In genomic region chr4:4820264-4820663, GRCh38 we compare ENCODE assay signal across 20 cellular contexts. TPM values are rescaled to one million over a fixed set of nuclear protein-coding genes. Genes with fewer than 3 reads are reported as not detected.
A peak's percentile ranks its signal among the peaks of the same experiment; 100 is the strongest.
DNase-seq lines count a peak whose midpoint lies in the region; ATAC-seq and TF ChIP-seq lines count a peak whose summit lies in the region.
"Had no signal": no experiment of that assay in that cellular context is flagged by ENCODE, and none has a peak within 500 bp of the region (broad histone marks: within the 10 kb centered on the region; RNA-seq: fewer than 3 reads in every experiment).

No MANE protein-coding gene starts in this region.

- H3K36me3 Mint-ChIP-seq in progenitor cell of endocrine pancreas (ENCODE audit: insufficient read depth), result no peaks in the 10 kb centered on the region
- peaks cover 2% of the 10 kb centered on the region for H3K36me3 Mint-ChIP-seq in activated CD4-positive, alpha-beta T cell treated with anti-CD3 and anti-CD28 coated beads for 36 hours (ENCODE audit: low read depth)
- H3K36me3 Mint-ChIP-seq: activated naive CD4-positive, alpha-beta T cell treated with anti-CD3 and anti-CD28 coated beads, Interleukin-2, amount 50 U/mL, for 24 hours; CD4-positive, alpha-beta memory T cell had no signal

- H3K4me3 Mint-ChIP-seq in progenitor cell of endocrine pancreas (ENCODE audit: low read depth), result no peak overlapping the region
- H3K4me3 Mint-ChIP-seq in activated CD4-positive, alpha-beta T cell treated with anti-CD3 and anti-CD28 coated beads for 36 hours, result no peak overlapping the region
- H3K4me3 Mint-ChIP-seq: activated CD4-positive, alpha-beta memory T cell treated with anti-CD3 and anti-CD28 coated beads, Interleukin-2, amount 10 ng/mL, durations not matched to agents 7 days and 5 days; activated naive CD4-positive, alpha-beta T cell treated with anti-CD3 and anti-CD28 coated beads, Interleukin-2, amount 50 U/mL, for 24 hours; CD4-positive, alpha-beta memory T cell; memory B cell; stimulated activated naive CD8-positive, alpha-beta T cell treated with anti-CD3 and anti-CD28 coated beads, Interleukin-15, Interleukin-2, amounts not matched to agents 100 ng/mL and 50 ng/mL, for 24 hours; T-helper 17 cell; WTC11 had no signal

- CTCF ChIA-PET in activated CD4-positive, alpha-beta T cell treated with anti-CD3 and anti-CD28 coated beads for 36 hours (lab: Charles Lee), result interaction anchor here (0.9 kb wide), 1 partner anchor 12 kb away, joined by 3 read pairs; no protein-coding TSS in a partner anchor

- H3K27ac Mint-ChIP-seq in progenitor cell of endocrine pancreas, result no peak overlapping the region
- H3K27ac Mint-ChIP-seq in activated CD4-positive, alpha-beta T cell treated with anti-CD3 and anti-CD28 coated beads for 36 hours, result no peak overlapping the region
- H3K27ac Mint-ChIP-seq: activated CD4-positive, alpha-beta memory T cell treated with anti-CD3 and anti-CD28 coated beads, Interleukin-2, amount 10 ng/mL, durations not matched to agents 7 days and 5 days; activated naive CD4-positive, alpha-beta T cell treated with anti-CD3 and anti-CD28 coated beads, Interleukin-2, amount 50 U/mL, for 24 hours; CD4-positive, alpha-beta memory T cell; memory B cell; stimulated activated naive CD8-positive, alpha-beta T cell treated with anti-CD3 and anti-CD28 coated beads, Interleukin-15, Interleukin-2, amounts not matched to agents 100 ng/mL and 50 ng/mL, for 24 hours; T-helper 17 cell; WTC11 had no signal

- peaks cover 9% of the 10 kb centered on the region for H3K9me3 Mint-ChIP-seq in progenitor cell of endocrine pancreas (ENCODE audit: low read depth)
- peaks cover 29% of the 10 kb centered on the region for H3K9me3 Mint-ChIP-seq in activated CD4-positive, alpha-beta T cell treated with anti-CD3 and anti-CD28 coated beads for 36 hours (ENCODE audit: low read depth)

- H3K27me3 Mint-ChIP-seq in progenitor cell of endocrine pancreas, result peaks cover 11% of the 10 kb centered on the region
- H3K27me3 Mint-ChIP-seq in activated CD4-positive, alpha-beta T cell treated with anti-CD3 and anti-CD28 coated beads for 36 hours, result peaks cover 7% of the 10 kb centered on the region
- H3K27me3 Mint-ChIP-seq: activated naive CD4-positive, alpha-beta T cell treated with anti-CD3 and anti-CD28 coated beads, Interleukin-2, amount 50 U/mL, for 24 hours; memory B cell; stimulated activated naive CD8-positive, alpha-beta T cell treated with anti-CD3 and anti-CD28 coated beads, Interleukin-15, Interleukin-2, amounts not matched to agents 100 ng/mL and 50 ng/mL, for 24 hours; T-helper 17 cell had no signal

- no peak for TF ChIP-seq CTCF in progenitor cell of endocrine pancreas (IDR thresholded peaks at IDR 0.05; ENCODE audit: unreplicated experiment)

- no peak for ATAC-seq in activated CD4-positive, alpha-beta T cell treated with anti-CD3 and anti-CD28 coated beads for 36 hours
- ATAC-seq: T-helper 17 cell, WTC11 had no signal

- no peaks in the 10 kb centered on the region for H3K4me1 Mint-ChIP-seq in progenitor cell of endocrine pancreas (ENCODE audit: low read depth)
- no peaks in the 10 kb centered on the region for H3K4me1 Mint-ChIP-seq in activated CD4-positive, alpha-beta T cell treated with anti-CD3 and anti-CD28 coated beads for 36 hours
- H3K4me1 Mint-ChIP-seq: activated CD4-positive, alpha-beta memory T cell treated with anti-CD3 and anti-CD28 coated beads, Interleukin-2, amount 10 ng/mL, durations not matched to agents 7 days and 5 days; activated naive CD4-positive, alpha-beta T cell treated with anti-CD3 and anti-CD28 coated beads, Interleukin-2, amount 50 U/mL, for 24 hours; CD4-positive, alpha-beta memory T cell; memory B cell; T-helper 17 cell; WTC11 had no signal

- DNase-seq in ELF-1 (ENCODE audit: low read depth, low spot score) (peak; percentile 44), amygdala (lab: John Stamatoyannopoulos, UW) (peak in 52 of 56 donors; percentile 26 to 93 (median 73)), head of caudate nucleus (peak; percentile 64 to 90 (median 80)), nucleus accumbens (lab: John Stamatoyannopoulos, UW) (peak in 54 of 56 donors; percentile 25 to 86 (median 66)), COLO829 (ENCODE audit: low spot score) (no peak), progenitor cell of endocrine pancreas (ENCODE audit: low spot score, unreplicated experiment) (no peak), EL (no peak)
- no peak for DNase-seq in activated CD4-positive, alpha-beta T cell treated with anti-CD3 and anti-CD28 coated beads for 36 hours
- DNase-seq: activated CD4-positive, alpha-beta memory T cell treated with anti-CD3 and anti-CD28 coated beads, Interleukin-2, amount 10 ng/mL, durations not matched to agents 7 days and 5 days; activated T-cell treated with anti-CD3 and anti-CD28 coated beads, Interleukin-2, amount 50 U/mL, for 48 hours; CD4-positive, alpha-beta memory T cell; esophagus squamous epithelium; NCI-H146; Right ventricle myocardium superior; stimulated activated CD4-positive, alpha-beta T cell treated with anti-CD3 and anti-CD28 coated beads, Interleukin-2, amount 100 ng/mL, for 24 hours; T-helper 17 cell had no signal

- intact Hi-C loops in head of caudate nucleus (cut with DNase I), result no loop called here
- intact Hi-C loops in activated CD4-positive, alpha-beta T cell treated with anti-CD3 and anti-CD28 coated beads for 36 hours (cut with DNase I, micrococcal nuclease), result no loop called here

- POLR2A ChIA-PET in activated CD4-positive, alpha-beta T cell treated with anti-CD3 and anti-CD28 coated beads for 36 hours (lab: Charles Lee), result no interaction called here

RNA-seq across cellular contexts. Expression of gene MSX1, which starts 39.2 kb away (rescaled TPM):
- total RNA-seq in progenitor cell of endocrine pancreas, result 2.9 and 5.0 TPM in 2 replicates
- under 1 TPM in 1 of 2 experiments, not detected in 1; 0.09 TPM for total RNA-seq in activated CD4-positive, alpha-beta T cell treated with anti-CD3 and anti-CD28 coated beads for 36 hours
- total RNA-seq: activated CD4-positive, alpha-beta memory T cell treated with anti-CD3 and anti-CD28 coated beads, Interleukin-2, amount 10 ng/mL, durations not matched to agents 7 days and 5 days; CD4-positive, alpha-beta memory T cell; T-helper 17 cell had no signal

Comparison
In these comparisons a context has a peak if more than half of its experiments do, and no peak if none do; other contexts are left out.
1. DNase-seq: peak in ELF-1 (single experiment), amygdala (52 of 56), head of caudate nucleus (42 of 42) and nucleus accumbens (54 of 56); none in COLO829 (single experiment), progenitor cell of endocrine pancreas (single experiment), activated CD4-positive, alpha-beta T cell treated with anti-CD3 and anti-CD28 coated beads for 36 hours (single experiment) and EL (single experiment).